ENCODE assay signal across 1 cellular context in genomic region chr18:66707473-66707872, GRCh38.
TF ChIP-seq lines count a peak whose summit lies in the region.

No MANE protein-coding gene starts in this region.

TF ChIP-seq in GM23338, 12 proteins besides CTCF, POLR2A, EP300 and RAD21 (continued from another document):
- no peak for TF ChIP-seq JUNB (IDR thresholded peaks at IDR 0.05; ENCODE audit: unreplicated experiment)
- TF ChIP-seq CREB1 (CRISPR knock-in tag; IDR thresholded peaks at IDR 0.05; ENCODE audit: low read depth), result no peak
- TF ChIP-seq REST (IDR thresholded peaks at IDR 0.05; ENCODE audit: unreplicated experiment), result no peak
